15 cellular contexts compared by ENCODE assay signal in the genomic region with DNA sequence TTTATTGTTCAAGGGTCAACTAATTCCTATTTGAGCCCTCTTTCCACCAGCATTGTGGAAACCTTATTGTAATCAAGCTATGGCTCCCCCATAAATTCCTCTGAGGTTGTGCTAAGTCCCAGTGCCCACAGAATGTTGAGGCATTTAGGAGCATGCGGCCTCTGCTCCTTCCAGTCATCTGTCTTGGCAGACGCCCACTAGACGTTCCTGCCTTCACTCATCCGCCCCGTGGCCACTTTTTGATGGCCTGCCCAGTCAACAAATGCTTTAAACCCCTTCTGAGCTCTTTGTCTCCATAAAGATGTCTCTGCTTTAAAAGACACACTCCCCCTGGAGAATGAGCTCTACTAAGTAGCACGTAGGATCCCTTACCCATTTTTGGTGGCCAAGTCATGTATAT.
"Had no signal": no experiment of that assay in that cellular context is flagged by ENCODE, and none has a peak within 500 bp of the region (broad histone marks: within the 10 kb centered on the region; RNA-seq: fewer than 3 reads in every experiment).

No MANE protein-coding gene starts in this region.

- ATAC-seq: effector memory CD8-positive, alpha-beta T cell; gastroesophageal sphincter; left lobe of liver; natural killer cell had no signal

- H3K9me3 ChIP-seq: esophagus muscularis mucosa, gastroesophageal sphincter, neutrophil, stomach, thoracic aorta, transverse colon had no signal

- H3K36me3 ChIP-seq: esophagus muscularis mucosa, gastroesophageal sphincter, neutrophil, stomach, thoracic aorta, transverse colon had no signal

- DNase-seq: effector memory CD8-positive, alpha-beta T cell; glutamatergic neuron; islet precursor cell; natural killer cell; stimulated activated CD4-positive, alpha-beta T cell treated with anti-CD3 and anti-CD28 coated beads, Interleukin-12 subunit alpha, Interleukin-12 subunit beta, amount 100 ng/mL, for 4 hours; stimulated activated naive CD4-positive, alpha-beta T cell; stomach; transverse colon had no signal

- H3K4me1 ChIP-seq: gastroesophageal sphincter, stomach, transverse colon had no signal

- H3K4me3 ChIP-seq: esophagus muscularis mucosa, gastroesophageal sphincter, skin epidermis, stomach, thoracic aorta, transverse colon had no signal

- H3K27ac ChIP-seq: epithelial cell of prostate, esophagus muscularis mucosa, gastroesophageal sphincter, neutrophil, skin epidermis, stomach, thoracic aorta, transverse colon had no signal

- H3K27me3 ChIP-seq: esophagus muscularis mucosa, gastroesophageal sphincter, neutrophil, stomach, transverse colon had no signal
